Comparison of ENCODE assay signal across 19 cellular contexts in the genomic region with DNA sequence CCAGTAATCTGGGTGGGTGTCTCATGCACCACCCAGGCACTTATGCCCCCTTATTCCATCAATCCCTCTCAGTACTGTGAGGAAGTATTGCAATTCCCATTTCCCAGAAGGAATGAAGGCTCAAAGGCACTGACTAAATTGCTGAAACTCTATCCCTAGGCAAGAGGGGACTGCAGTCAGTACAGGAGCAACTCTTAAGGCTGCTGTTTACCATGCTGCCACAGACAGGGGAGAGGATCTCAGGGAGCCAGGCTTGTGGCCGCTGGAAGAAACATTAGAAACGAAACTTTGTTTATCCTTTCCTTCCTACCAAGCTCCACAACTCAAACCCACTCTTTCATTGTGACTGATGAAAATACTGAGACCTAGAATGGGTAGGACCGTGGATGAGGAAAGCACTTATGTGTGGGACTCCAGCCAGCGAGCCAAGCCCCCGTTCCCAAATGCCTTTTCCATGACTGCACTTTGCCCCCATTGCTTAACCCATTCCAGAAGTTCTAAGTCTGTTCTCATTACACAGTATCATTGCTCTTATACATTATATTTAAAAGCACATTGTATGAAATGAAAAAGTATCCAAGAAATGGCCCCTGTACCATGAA. TPM values are rescaled to one million over a fixed set of nuclear protein-coding genes. Genes with fewer than 3 reads are reported as not detected.
DNase-seq lines count a peak whose midpoint lies in the region; ATAC-seq, FAIRE-seq and TF ChIP-seq lines count a peak whose summit lies in the region.
"Had no signal": no experiment of that assay in that cellular context is flagged by ENCODE, and none has a peak within 500 bp of the region (broad histone marks: within the 10 kb centered on the region; RNA-seq: fewer than 3 reads in every experiment).

No MANE protein-coding gene starts in this region.

- peak overlapping the region; percentile 20; the same call in 1 of the 2 replicates for H3K9ac ChIP-seq in HepG2 (ENCODE audit: insufficient read depth, low read depth, low read length)
- no peak overlapping the region for H3K9ac ChIP-seq in endodermal cell (ENCODE audit: extremely low read depth, low read length, poor library complexity, severe bottlenecking)

- CTCF ChIA-PET in HepG2 (lab: Yijun Ruan, JAX; ENCODE audit: low intra/inter-chr PET ratio, low total read pairs), result interaction anchor here (0.6 kb wide), 1 partner anchor 37 kb away, joined by 3 read pairs; no protein-coding TSS in a partner anchor

- no peak for TF ChIP-seq EP300 in HepG2 (IDR thresholded peaks at IDR 0.05; ENCODE audit: low read depth in 2 of 2, low read length in 2 of 2)
- TF ChIP-seq EP300 in HepG2 (CRISPR knock-in tag; IDR thresholded peaks at IDR 0.05; ENCODE audit: borderline replicate concordance), result no peak

- H3K4me1 ChIP-seq in HepG2 (ENCODE audit: insufficient read depth, low read length), result peaks cover 73% of the 10 kb centered on the region
- no peaks in the 10 kb centered on the region for H3K4me1 ChIP-seq in endodermal cell (ENCODE audit: control insufficient read depth, insufficient read depth, low read length)
- H3K4me1 ChIP-seq: left lung, testis had no signal

- peaks cover 22% of the 10 kb centered on the region for H3K79me2 ChIP-seq in HepG2 (ENCODE audit: insufficient read depth, low read length)

- 10% methylated on average over 5 of the region's 5 CpGs for WGBS in HepG2 (ENCODE audit: low lambda C conversion rate)
- WGBS in endodermal cell (ENCODE audit: insufficient coverage in 1 of 2, insufficient read length in 1 of 2), 2 experiments, result 93% methylated on average over 5 of the region's 5 CpGs; no CpG with 5 or more reads in 1 of the 2 experiments

- TF ChIP-seq CTCF in cardiac fibroblast (IDR thresholded peaks at IDR 0.05; ENCODE audit: low read depth, low read length) (no peak), HepG2 (CRISPR knock-in tag; IDR thresholded peaks at IDR 0.05) (no peak), endodermal cell (conservative IDR thresholded peaks at IDR 0.05) (no peak)

- H3K27ac Mint-ChIP-seq in endodermal cell, result no peak overlapping the region
- H3K27ac Mint-ChIP-seq: activated CD4-positive, alpha-beta T cell treated with anti-CD3 and anti-CD28 coated beads, Interleukin-2, amount 10 ng/mL, durations not matched to agents 7 days and 5 days had no signal

- no peak for TF ChIP-seq RAD21 in HepG2 (CRISPR knock-in tag; IDR thresholded peaks at IDR 0.05)

- peak; percentile 68 for FAIRE-seq in HepG2 (lab: Jason Lieb, UNC)
- FAIRE-seq: colon, GM12891 had no signal

- no peaks in the 10 kb centered on the region for H3K36me3 ChIP-seq in MG63
- peaks cover 9 to 40% of the 10 kb centered on the region in 2 experiments for H3K36me3 ChIP-seq in HepG2 (replicated peaks in 1 of 2; ENCODE audit: control insufficient read depth in 1 of 2, insufficient read depth in 2 of 2, low read length in 2 of 2)
- H3K36me3 ChIP-seq in endodermal cell (ENCODE audit: control insufficient read depth, insufficient read depth, low read length), result peaks cover 78% of the 10 kb centered on the region

- peak; percentile 56 for ATAC-seq in HepG2
- no peak for ATAC-seq in GM19452 (IDR thresholded peaks at IDR 0.05; ENCODE audit: unreplicated experiment)
- ATAC-seq in HG02970 (IDR thresholded peaks at IDR 0.05; ENCODE audit: low FRiP score, unreplicated experiment), result no peak
- ATAC-seq: left lung had no signal

- H2AFZ ChIP-seq in HepG2 (ENCODE audit: low read length), result no peak overlapping the region

- H3K27ac ChIP-seq in HepG2 (ENCODE audit: extremely low read length, insufficient read depth, low read length) (peak overlapping the region; percentile 70), endodermal cell (ENCODE audit: low read depth, low read length) (no peak overlapping the region)
- H3K27ac ChIP-seq: ascending aorta, left lung, testis had no signal

- H3K4me3 ChIP-seq in MG63 (no peak overlapping the region), cardiac fibroblast (replicated peaks in 1 of 2; ENCODE audit: low read depth in 2 of 2, low read length in 2 of 2) (no peak overlapping the region), HepG2 (replicated peaks in 1 of 3; ENCODE audit: insufficient read depth in 1 of 3, low read depth in 2 of 3, low read length in 3 of 3) (peak overlapping the region in 2 of 3 experiments; percentile 10 to 19; a peak in 1 of 6 replicates), skeletal muscle cell (ENCODE audit: low read depth, low read length) (no peak overlapping the region), endodermal cell (ENCODE audit: low read length) (no peak overlapping the region)
- H3K4me3 ChIP-seq: ascending aorta, left lung, testis had no signal

- BruUV-seq in HepG2 (replicated peaks; lab: Mats Ljungman, UMichigan), result no TSS peak

- H4K20me1 ChIP-seq in HepG2 (ENCODE audit: insufficient read depth, low read length), result peaks cover 32% of the 10 kb centered on the region

- in situ Hi-C loops in HepG2 (cut with HindIII; ENCODE audit: extremely low pct_ligation_motif_present, low pct_unique_long_range_greater_than_20kb), result no loop called here

- POLR2A ChIA-PET in HepG2 (lab: Yijun Ruan, JAX), result interaction anchor here (1.7 to 2.3 kb wide), 2 partner anchors 47 to 51 kb away, joined by 6 to 14 read pairs; no protein-coding TSS in a partner anchor

- intact Hi-C loops in HepG2 (cut with micrococcal nuclease; ENCODE audit: unreplicated experiment), result loop anchor here (1.0 to 5.0 kb wide), 5 partner anchors 21 to 967 kb away; no protein-coding TSS in a partner anchor

- peaks cover 48% of the 10 kb centered on the region for H3K36me3 Mint-ChIP-seq in endodermal cell (ENCODE audit: low read depth)

- H3K4me2 ChIP-seq in HepG2 (ENCODE audit: low read depth, low read length), result peak overlapping the region; percentile 65

- no peak overlapping the region for H3K4me3 Mint-ChIP-seq in endodermal cell
- H3K4me3 Mint-ChIP-seq: activated CD4-positive, alpha-beta T cell treated with anti-CD3 and anti-CD28 coated beads, Interleukin-2, amount 10 ng/mL, durations not matched to agents 7 days and 5 days had no signal

- H3K4me1 Mint-ChIP-seq in endodermal cell, result peaks cover 10% of the 10 kb centered on the region
- H3K4me1 Mint-ChIP-seq: activated CD4-positive, alpha-beta T cell treated with anti-CD3 and anti-CD28 coated beads, Interleukin-2, amount 10 ng/mL, durations not matched to agents 7 days and 5 days had no signal

- H3K9me3 ChIP-seq in MG63 (no peaks in the 10 kb centered on the region), HepG2 (ENCODE audit: low read length) (no peaks in the 10 kb centered on the region), endodermal cell (ENCODE audit: control insufficient read depth, low read length) (no peaks in the 10 kb centered on the region)
- H3K9me3 ChIP-seq: ascending aorta, left lung, testis had no signal

- no peaks in the 10 kb centered on the region for H3K27me3 Mint-ChIP-seq in endodermal cell (ENCODE audit: insufficient read depth)

- no peaks in the 10 kb centered on the region for H3K27me3 ChIP-seq in MG63
- H3K27me3 ChIP-seq in HepG2 (ENCODE audit: control insufficient read depth in 1 of 2, insufficient read depth in 2 of 2, low read length in 2 of 2), result no peaks in the 10 kb centered on the region
- H3K27me3 ChIP-seq in endodermal cell (ENCODE audit: control insufficient read depth, insufficient read depth, low read length, poor library complexity, severe bottlenecking), result no peaks in the 10 kb centered on the region
- H3K27me3 ChIP-seq: ascending aorta, left lung, testis had no signal

- H3K9me3 Mint-ChIP-seq in endodermal cell, result no peaks in the 10 kb centered on the region
- H3K9me3 Mint-ChIP-seq: activated CD4-positive, alpha-beta T cell treated with anti-CD3 and anti-CD28 coated beads, Interleukin-2, amount 10 ng/mL, durations not matched to agents 7 days and 5 days had no signal

- DNase-seq in MG63, result peak; percentile 0
- DNase-seq in cardiac fibroblast (ENCODE audit: low read depth in 2 of 2), result peak; percentile 15 to 34
- DNase-seq in HepG2 (ENCODE audit: low spot score), result peak; percentile 66
- DNase-seq in skeletal muscle cell (ENCODE audit: low read depth), result peak; percentile 18
- DNase-seq in endodermal cell, result no peak
- DNase-seq in NCI-H2081 treated with DMSO at 0.1 percent for 48 hours (lab: John Stamatoyannopoulos, UW), result no peak
- DNase-seq: activated CD4-positive, alpha-beta T cell treated with anti-CD3 and anti-CD28 coated beads, Interleukin-2, amount 10 ng/mL, durations not matched to agents 7 days and 5 days; activated naive CD4-positive, alpha-beta T cell; GF-D8; left lung; NCI-H1417 treated with DMSO at 0.1 percent for 48 hours; NCI-H446 treated with DMSO at 0.1 percent for 48 hours; posterior cingulate gyrus; testis had no signal

- TF ChIP-seq POLR2A in HepG2 (IDR thresholded peaks at IDR 0.05; ENCODE audit: insufficient read depth in 1 of 2, low read depth in 2 of 2, low read length in 2 of 2), result no peak

TF ChIP-seq in HepG2, 621 proteins besides CTCF, POLR2A, EP300 and RAD21 (continues in another document):
- TF ChIP-seq FOXO1 (CRISPR knock-in tag; IDR thresholded peaks at IDR 0.05), result 0 out of 2 replicates have a peak, but pooled peaks have one; percentile 14

RNA-seq across cellular contexts. Expression of a gene that starts 54.3 kb away (rescaled TPM):
- total RNA-seq in MG63 (2014; rRNA removed; shearing (Covaris generic); ENCODE audit: low replicate concordance), result 4.3 and 6.1 TPM in 2 replicates
- total RNA-seq in HepG2 (2016; rRNA removed; fragmentation: Illumina TruSeq; extraction: Trizol), result 30.7 and 35.9 TPM in 2 replicates
- total RNA-seq in HepG2 (2016; cell fraction: cytosol; rRNA removed; fragmentation: Illumina TruSeq; extraction: Trizol; ENCODE audit: low read depth), result 10.5 and 15.5 TPM in 2 replicates
- 28.4 and 35.8 TPM in 2 replicates for total RNA-seq in HepG2 (2016; cell fraction: insoluble cytoplasmic fraction; rRNA removed; fragmentation: Illumina TruSeq; extraction: Trizol)
- 21.3 and 25.1 TPM in 2 replicates for total RNA-seq in HepG2 (2016; cell fraction: membrane; rRNA removed; fragmentation: Illumina TruSeq; extraction: Trizol)
- total RNA-seq in HepG2 (2016; cell fraction: nucleus; rRNA removed; fragmentation: Illumina TruSeq; extraction: Trizol), result 32.7 and 35.7 TPM in 2 replicates
- 109 and 121 TPM in 2 replicates for polyA plus RNA-seq in HepG2 (2011; rRNA removed)
- polyA plus RNA-seq in HepG2 (2011; cell fraction: cytosol; rRNA removed), result 81.0 and 82.2 TPM in 2 replicates
- 88.7 and 102 TPM in 2 replicates for polyA plus RNA-seq in HepG2 (2011; cell fraction: nucleus; rRNA removed)
- polyA plus RNA-seq in HepG2 (2012), result 76.2 and 83.2 TPM in 2 replicates
- polyA plus RNA-seq in HepG2 (2016; cell fraction: cytosol; fragmentation: Illumina TruSeq; extraction: Trizol; ENCODE audit: low read depth), result 5.7 and 6.0 TPM in 2 replicates
- 37.9 and 46.7 TPM in 2 replicates for polyA plus RNA-seq in HepG2 (2016; cell fraction: insoluble cytoplasmic fraction; fragmentation: Illumina TruSeq; extraction: Trizol; ENCODE audit: low read depth)
- 16.5 and 18.0 TPM in 2 replicates for polyA plus RNA-seq in HepG2 (2016; cell fraction: membrane; fragmentation: Illumina TruSeq; extraction: Trizol; ENCODE audit: low read depth)
- polyA plus RNA-seq in HepG2 (2016; cell fraction: nucleus; fragmentation: Illumina TruSeq; extraction: Trizol; ENCODE audit: insufficient read depth, low read depth), result 51.4 and 59.9 TPM in 2 replicates
- polyA minus RNA-seq in HepG2 (2011; rRNA and poly(A)+ RNA removed; ENCODE audit: low replicate concordance), result 0.94 and 127 TPM in 2 replicates
- 63.4 and 65.8 TPM in 2 replicates for polyA minus RNA-seq in HepG2 (2011; cell fraction: cytosol; rRNA and poly(A)+ RNA removed)
- polyA minus RNA-seq in HepG2 (2011; cell fraction: nucleus; rRNA and poly(A)+ RNA removed), result 111 and 120 TPM in 2 replicates
- total RNA-seq in endodermal cell, result 10 to 100 TPM; 49.7 to 73.5 TPM
- polyA plus RNA-seq in endodermal cell (2013, experiment 1 of 2), result 133 TPM
- polyA plus RNA-seq in endodermal cell (2013, experiment 2 of 2), result 117 TPM

Comparison
In these comparisons a context has a peak if more than half of its experiments do, and no peak if none do; other contexts are left out.
1. DNase-seq: peak in MG63 (single experiment), cardiac fibroblast (2 of 2), HepG2 (single experiment) and skeletal muscle cell (single experiment); none in endodermal cell (single experiment) and NCI-H2081 treated with DMSO at 0.1 percent for 48 hours (single experiment).
2. H3K4me3 ChIP-seq: peak in HepG2 (2 of 3); none in MG63 (single experiment), cardiac fibroblast (0 of 2), skeletal muscle cell (single experiment) and endodermal cell (single experiment).